In genomic region chr4:128837679-128838078, GRCh38 we compare ENCODE assay signal across 1 cellular context.
TF ChIP-seq lines count a peak whose summit lies in the region.

No MANE protein-coding gene starts in this region.

TF ChIP-seq in HepG2, 621 proteins besides CTCF, POLR2A, EP300 and RAD21 (continued from another document):
- TF ChIP-seq DDIT3 (CRISPR knock-in tag; IDR thresholded peaks at IDR 0.05) (no peak), SMAD1 (CRISPR knock-in tag; IDR thresholded peaks at IDR 0.05; ENCODE audit: borderline replicate concordance, low read depth) (no peak)
